ENCODE assay signal across 24 cellular contexts in the genomic region with DNA sequence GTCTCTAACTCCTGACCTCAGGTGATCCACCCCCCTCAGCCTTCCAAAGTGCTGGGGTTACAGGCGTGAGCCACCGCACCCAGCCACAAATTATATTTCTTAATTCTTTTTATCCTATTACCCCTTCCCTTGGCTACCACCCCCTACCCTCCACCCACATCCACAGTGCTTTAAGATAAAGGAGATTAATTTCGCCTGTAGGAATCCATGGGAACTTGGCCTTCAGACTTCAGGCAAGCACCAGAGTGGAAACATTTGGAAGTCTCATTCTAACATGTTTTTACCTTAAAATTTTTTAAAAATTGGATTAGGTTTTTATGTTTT. TPM values are rescaled to one million over a fixed set of nuclear protein-coding genes. Genes with fewer than 3 reads are reported as not detected.
A peak's percentile ranks its signal among the peaks of the same experiment; 100 is the strongest.
DNase-seq lines count a peak whose midpoint lies in the region; ATAC-seq, FAIRE-seq and TF ChIP-seq lines count a peak whose summit lies in the region.
"Had no signal": no experiment of that assay in that cellular context is flagged by ENCODE, and none has a peak within 500 bp of the region (broad histone marks: within the 10 kb centered on the region; RNA-seq: fewer than 3 reads in every experiment).

No MANE protein-coding gene starts in this region.

- H3K36me3 ChIP-seq in smooth muscle cell (ENCODE audit: low read depth), result no peaks in the 10 kb centered on the region
- H3K36me3 ChIP-seq in heart left ventricle, result no peaks in the 10 kb centered on the region
- H3K36me3 ChIP-seq: BE2C, prostate gland, upper lobe of right lung had no signal

- H2AFZ ChIP-seq in smooth muscle cell (ENCODE audit: low read depth), result no peak overlapping the region

- H3F3A ChIP-seq in smooth muscle cell (ENCODE audit: low read depth), result no peaks in the 10 kb centered on the region

- peak overlapping the region; percentile 83 for H3K27ac Mint-ChIP-seq in activated T-cell treated with anti-CD3 and anti-CD28 coated beads, Interleukin-2, amount 50 U/mL, for 24 hours

- H3K4me1 ChIP-seq in smooth muscle cell (ENCODE audit: low read depth), result peaks cover 6% of the 10 kb centered on the region
- H3K4me1 ChIP-seq in heart left ventricle, result peaks cover 0 to 72% (median 41%) of the 10 kb centered on the region in 12 donors
- H3K4me1 ChIP-seq: BE2C, prostate gland had no signal

- H3K4me3 Mint-ChIP-seq in activated T-cell treated with anti-CD3 and anti-CD28 coated beads, Interleukin-2, amount 50 U/mL, for 24 hours, result peak overlapping the region; percentile 30
- H3K4me3 Mint-ChIP-seq: central memory CD8-positive, alpha-beta T cell had no signal

- peaks cover 24% of the 10 kb centered on the region for H3K79me2 ChIP-seq in smooth muscle cell (ENCODE audit: low read depth)

- FAIRE-seq in GM19239 (lab: Jason Lieb, UNC), result peak; percentile 67
- FAIRE-seq: A204.1, RCC 7860, TTC549 had no signal

- no peak for TF ChIP-seq CTCF in smooth muscle cell (IDR thresholded peaks at IDR 0.05; ENCODE audit: borderline replicate concordance, insufficient read depth, poor library complexity, severe bottlenecking)
- TF ChIP-seq CTCF in heart left ventricle (IDR thresholded peaks at IDR 0.05), result no peak

- intact Hi-C loops in heart left ventricle (cut with DNase I), result loop anchor here in 1 of 10 donors (10.0 kb wide), 1 partner anchor 48 kb away; no protein-coding TSS in a partner anchor

- no peak for DNase-seq in activated T-cell treated with anti-CD3 and anti-CD28 coated beads, Interleukin-2, amount 50 U/mL, for 24 hours
- no peak for DNase-seq in activated T-cell treated with anti-CD3 and anti-CD28 coated beads, Interleukin-2, amount 50 U/mL, for 48 hours
- DNase-seq in GM19239 (ENCODE audit: insufficient read length, low spot score) (no peak), OCI-M1 (lab: John Stamatoyannopoulos, UW) (peak; percentile 66), smooth muscle cell (lab: John Stamatoyannopoulos, UW; ENCODE audit: unreplicated experiment) (no peak), heart left ventricle (no peak)
- DNase-seq: activated CD4-positive, alpha-beta T cell treated with anti-CD3 and anti-CD28 coated beads for 1 hour; activated naive CD8-positive, alpha-beta T cell treated with anti-CD3 and anti-CD28 coated beads, Interleukin-2, amount 10 ng/mL, durations not matched to agents 7 days and 5 days; BE2C; dermis blood vessel endothelial cell; HCEC 1CT; kidney glomerular epithelial cell; mammary epithelial cell; NCI-H2081 treated with DMSO at 0.1 percent for 48 hours; SJCRH30; T-helper 1 cell; upper lobe of right lung had no signal

- no peaks in the 10 kb centered on the region for H3K27me3 Mint-ChIP-seq in activated T-cell treated with anti-CD3 and anti-CD28 coated beads, Interleukin-2, amount 50 U/mL, for 24 hours
- H3K27me3 Mint-ChIP-seq: activated naive CD8-positive, alpha-beta T cell treated with anti-CD3 and anti-CD28 coated beads, Interleukin-2, amount 10 ng/mL, durations not matched to agents 7 days and 5 days; central memory CD8-positive, alpha-beta T cell had no signal

- H3K27me3 ChIP-seq in smooth muscle cell (ENCODE audit: low read depth), result no peaks in the 10 kb centered on the region
- no peaks in the 10 kb centered on the region for H3K27me3 ChIP-seq in heart left ventricle
- H3K27me3 ChIP-seq: BE2C, SJCRH30, upper lobe of right lung had no signal

- no peak overlapping the region for H3K9ac ChIP-seq in smooth muscle cell (ENCODE audit: low read depth)

- H3K4me3 ChIP-seq in smooth muscle cell (no peak overlapping the region), heart left ventricle (no peak overlapping the region)
- H3K4me3 ChIP-seq: prostate gland, SJCRH30, upper lobe of right lung had no signal

- no peaks in the 10 kb centered on the region for H3K9me3 ChIP-seq in smooth muscle cell (replicated peaks; ENCODE audit: low read depth)
- no peaks in the 10 kb centered on the region for H3K9me3 ChIP-seq in heart left ventricle
- H3K9me3 ChIP-seq: BE2C, prostate gland, SJCRH30, upper lobe of right lung had no signal

- TF ChIP-seq POLR2A in heart left ventricle (IDR thresholded peaks at IDR 0.05), result no peak

- H3K36me3 Mint-ChIP-seq in activated T-cell treated with anti-CD3 and anti-CD28 coated beads, Interleukin-2, amount 50 U/mL, for 24 hours (ENCODE audit: low read depth), result peaks cover 50% of the 10 kb centered on the region

- H3K27ac ChIP-seq in smooth muscle cell (ENCODE audit: low read depth) (no peak overlapping the region), heart left ventricle (no peak overlapping the region)
- H3K27ac ChIP-seq: prostate gland, SJCRH30, upper lobe of right lung had no signal

- H3K9me3 Mint-ChIP-seq in activated T-cell treated with anti-CD3 and anti-CD28 coated beads, Interleukin-2, amount 50 U/mL, for 24 hours, result no peaks in the 10 kb centered on the region
- H3K9me3 Mint-ChIP-seq: central memory CD8-positive, alpha-beta T cell had no signal

- H3K4me2 ChIP-seq in smooth muscle cell, result peak overlapping the region; percentile 7

- H3K4me1 Mint-ChIP-seq in activated T-cell treated with anti-CD3 and anti-CD28 coated beads, Interleukin-2, amount 50 U/mL, for 24 hours (ENCODE audit: low read depth), result peaks cover 70% of the 10 kb centered on the region

- H4K20me1 ChIP-seq in smooth muscle cell (ENCODE audit: low read depth), result peaks cover 8% of the 10 kb centered on the region

- 55% methylated on average over 3 of the region's 3 CpGs for WGBS in smooth muscle cell (ENCODE audit: low lambda C conversion rate)
- WGBS in heart left ventricle, 4 donors, result 84 to 91% (median 87%) methylated on average over 3 of the region's 3 CpGs

- ATAC-seq in HG03025 (IDR thresholded peaks at IDR 0.05; ENCODE audit: low FRiP score, unreplicated experiment) (no peak), heart left ventricle (no peak), HG03045 (IDR thresholded peaks at IDR 0.05; ENCODE audit: unreplicated experiment) (no peak)
- ATAC-seq: upper lobe of right lung had no signal

RNA-seq across cellular contexts. Expression of a gene that starts 10.4 kb away (rescaled TPM):
- 11.0 and 16.9 TPM in 2 replicates for total RNA-seq in smooth muscle cell
- polyA plus RNA-seq in smooth muscle cell, result 6.7 and 7.3 TPM in 2 replicates
- 10 to 100 TPM; 14.0 to 23.9 (median 19.1) TPM for total RNA-seq in heart left ventricle
- polyA plus RNA-seq in heart left ventricle, result 10 to 100 TPM in 1 of 2 donors, 1 to 10 TPM in 1; 3.9 to 11.9 TPM

RNA-seq across cellular contexts. Expression of a gene that starts 10.6 kb away (rescaled TPM):
- total RNA-seq in smooth muscle cell, result 22.5 and 24.0 TPM in 2 replicates
- polyA plus RNA-seq in smooth muscle cell, result 15.0 and 16.8 TPM in 2 replicates
- total RNA-seq in heart left ventricle, result 10 to 100 TPM; 10.5 to 14.5 (median 12.8) TPM
- 10 to 100 TPM in 1 of 2 donors, 1 to 10 TPM in 1; 4.2 to 18.6 TPM for polyA plus RNA-seq in heart left ventricle
